ENCODE assay signal across 18 cellular contexts in the genomic region with DNA sequence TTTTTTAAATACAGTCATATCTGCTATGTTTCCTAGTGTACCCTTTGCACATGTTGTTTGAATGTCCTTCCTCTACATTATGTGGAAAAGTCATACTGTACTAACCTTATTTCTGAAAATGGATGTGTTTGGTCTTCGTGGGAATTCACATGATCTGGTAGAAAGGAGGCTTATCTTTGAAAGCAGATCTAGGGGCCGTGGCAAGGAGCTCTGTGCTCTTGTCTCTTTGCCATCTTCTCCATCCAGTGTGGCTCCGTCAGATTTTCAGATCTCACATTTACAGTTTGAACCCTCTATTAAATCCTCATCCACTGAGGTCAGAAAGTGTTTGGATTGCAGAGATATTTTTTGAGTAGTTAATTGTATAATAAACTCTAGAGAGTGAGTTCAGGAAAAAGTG. TPM values are rescaled to one million over a fixed set of nuclear protein-coding genes. Genes with fewer than 3 reads are reported as not detected.
DNase-seq lines count a peak whose midpoint lies in the region; ATAC-seq and TF ChIP-seq lines count a peak whose summit lies in the region.
"Had no signal": no experiment of that assay in that cellular context is flagged by ENCODE, and none has a peak within 500 bp of the region (broad histone marks: within the 10 kb centered on the region; RNA-seq: fewer than 3 reads in every experiment).

No MANE protein-coding gene starts in this region.

- no peak overlapping the region for H2BK120ac ChIP-seq in mesenchymal stem cell (ENCODE audit: low read depth, low read length)

- no peak overlapping the region for H3K18ac ChIP-seq in mesenchymal stem cell (ENCODE audit: low read depth in 1 of 2, low read length in 2 of 2)

- H3K23ac ChIP-seq in mesenchymal stem cell (ENCODE audit: low read length in 2 of 2), result no peak overlapping the region

- no peaks in the 10 kb centered on the region for H3K27me3 Mint-ChIP-seq in activated CD4-positive, alpha-beta T cell treated with anti-CD3 and anti-CD28 coated beads, Interleukin-2, amount 10 ng/mL, durations not matched to agents 24 days and 14 days
- H3K27me3 Mint-ChIP-seq in HFFc6 (ENCODE audit: insufficient read depth), result no peaks in the 10 kb centered on the region; the same call in 1 of the 2 replicates
- no peaks in the 10 kb centered on the region for H3K27me3 Mint-ChIP-seq in activated T-helper 17 cell treated with anti-CD3 and anti-CD28 coated beads, Interleukin-2, amount 50 U/mL, for 72 hours
- H3K27me3 Mint-ChIP-seq: central memory CD8-positive, alpha-beta T cell had no signal

- peak; percentile 57 for DNase-seq in activated CD4-positive, alpha-beta T cell treated with anti-CD3 and anti-CD28 coated beads, Interleukin-2, amount 10 ng/mL, durations not matched to agents 24 days and 14 days
- DNase-seq in activated CD4-positive, alpha-beta T cell treated with anti-CD3 and anti-CD28 coated beads, Interleukin-2, amount 50 U/mL, for 4 hours, result no peak
- DNase-seq in HFFc6 (no peak), mesenchymal stem cell (no peak), Right ventricle myocardium inferior (ENCODE audit: missing footprints) (no peak)
- DNase-seq: activated CD4-positive, CD25-positive, alpha-beta regulatory T cell treated with anti-CD3 and anti-CD28 coated beads, Interleukin-2, amount 50 U/mL, for 72 hours; anterior cingulate cortex; DMS79 treated with DMSO at 0.1 percent for 48 hours; effector memory CD4-positive, alpha-beta T cell; hippocampal formation; NCI-H187; NCI-H446; SHP77 had no signal

- H3K36me3 ChIP-seq in mesenchymal stem cell (ENCODE audit: control insufficient read depth in 1 of 2, insufficient read depth in 2 of 2, low read depth in 1 of 2, low read length in 2 of 2), result no peaks in the 10 kb centered on the region

- peak overlapping the region; percentile 71 for H3K27ac Mint-ChIP-seq in activated CD4-positive, alpha-beta T cell treated with anti-CD3 and anti-CD28 coated beads, Interleukin-2, amount 10 ng/mL, durations not matched to agents 24 days and 14 days
- peak overlapping the region; percentile 9; the same call in 1 of the 2 replicates for H3K27ac Mint-ChIP-seq in HFFc6
- no peak overlapping the region for H3K27ac Mint-ChIP-seq in activated T-helper 17 cell treated with anti-CD3 and anti-CD28 coated beads, Interleukin-2, amount 50 U/mL, for 72 hours

- H2BK15ac ChIP-seq in mesenchymal stem cell (ENCODE audit: low read depth, poor library complexity, severe bottlenecking), result no peak overlapping the region

- no peaks in the 10 kb centered on the region for H3K27me3 ChIP-seq in mesenchymal stem cell (ENCODE audit: control insufficient read depth in 1 of 2, insufficient read depth in 1 of 2, low read length in 2 of 2)
- H3K27me3 ChIP-seq: BLaER1 treated with 17β-estradiol and CSF1 and Interleukin-3, amounts not matched to agents 10 nM and 100 nM had no signal

- no peaks in the 10 kb centered on the region for H3K4me1 ChIP-seq in mesenchymal stem cell (ENCODE audit: control insufficient read depth, insufficient read depth, low read depth, low read length)
- H3K4me1 ChIP-seq: BLaER1 treated with 17β-estradiol and CSF1 and Interleukin-3, amounts not matched to agents 10 nM and 100 nM had no signal

- peak overlapping the region; percentile 9 for H3K9ac ChIP-seq in mesenchymal stem cell (ENCODE audit: low read length)
- H3K9ac ChIP-seq: BLaER1 treated with 17β-estradiol and CSF1 and Interleukin-3, amounts not matched to agents 10 nM and 100 nM had no signal

- H3K9me3 Mint-ChIP-seq in activated CD4-positive, alpha-beta T cell treated with anti-CD3 and anti-CD28 coated beads, Interleukin-2, amount 10 ng/mL, durations not matched to agents 24 days and 14 days, result no peaks in the 10 kb centered on the region
- H3K9me3 Mint-ChIP-seq in HFFc6, result no peaks in the 10 kb centered on the region
- no peaks in the 10 kb centered on the region for H3K9me3 Mint-ChIP-seq in activated T-helper 17 cell treated with anti-CD3 and anti-CD28 coated beads, Interleukin-2, amount 50 U/mL, for 72 hours
- H3K9me3 Mint-ChIP-seq: central memory CD8-positive, alpha-beta T cell had no signal

- no peak overlapping the region for H3K4me3 ChIP-seq in mesenchymal stem cell (ENCODE audit: insufficient read depth in 1 of 2, low read depth in 1 of 2, low read length in 2 of 2)
- H3K4me3 ChIP-seq: BLaER1 treated with 17β-estradiol and CSF1 and Interleukin-3, amounts not matched to agents 10 nM and 100 nM had no signal

- peaks cover 11% of the 10 kb centered on the region for H3K79me1 ChIP-seq in mesenchymal stem cell (replicated peaks; ENCODE audit: low read length, poor library complexity, severe bottlenecking)

- no peak for TF ChIP-seq CTCF in HFFc6 (IDR thresholded peaks at IDR 0.05)

- no peak overlapping the region for H2BK12ac ChIP-seq in mesenchymal stem cell (ENCODE audit: low read length in 2 of 2)

- H3K4me1 Mint-ChIP-seq in activated CD4-positive, alpha-beta T cell treated with anti-CD3 and anti-CD28 coated beads, Interleukin-2, amount 10 ng/mL, durations not matched to agents 24 days and 14 days, result peaks cover 45% of the 10 kb centered on the region
- peaks cover 36% of the 10 kb centered on the region for H3K4me1 Mint-ChIP-seq in HFFc6 (ENCODE audit: low read depth)
- H3K4me1 Mint-ChIP-seq in activated T-helper 17 cell treated with anti-CD3 and anti-CD28 coated beads, Interleukin-2, amount 50 U/mL, for 72 hours, result peaks cover 31% of the 10 kb centered on the region

- no peak overlapping the region for H4K91ac ChIP-seq in mesenchymal stem cell (ENCODE audit: low read length)

- intact Hi-C loops in activated CD4-positive, alpha-beta T cell treated with anti-CD3 and anti-CD28 coated beads, Interleukin-2, amount 10 ng/mL, durations not matched to agents 24 days and 14 days (cut with micrococcal nuclease), result no loop called here
- intact Hi-C loops in Right ventricle myocardium inferior (cut with DNase I), result no loop called here

- no peak overlapping the region for H3K27ac ChIP-seq in mesenchymal stem cell (ENCODE audit: low read length, poor library complexity, severe bottlenecking)
- H3K27ac ChIP-seq: BLaER1 treated with 17β-estradiol and CSF1 and Interleukin-3, amounts not matched to agents 10 nM and 100 nM had no signal

- no peak overlapping the region for H3K4me2 ChIP-seq in mesenchymal stem cell (ENCODE audit: low read length, poor library complexity, severe bottlenecking)
- H3K4me2 ChIP-seq: BLaER1 treated with 17β-estradiol and CSF1 and Interleukin-3, amounts not matched to agents 10 nM and 100 nM had no signal

- no peak overlapping the region for H2AFZ ChIP-seq in mesenchymal stem cell (ENCODE audit: low read depth, low read length)

- WGBS in mesenchymal stem cell, result no CpG with 5 or more reads among the region's 3 CpGs

- peak overlapping the region; percentile 76 for H3K4me3 Mint-ChIP-seq in activated CD4-positive, alpha-beta T cell treated with anti-CD3 and anti-CD28 coated beads, Interleukin-2, amount 10 ng/mL, durations not matched to agents 24 days and 14 days
- H3K4me3 Mint-ChIP-seq in HFFc6, result peak overlapping the region; percentile 58
- peak overlapping the region; percentile 39 for H3K4me3 Mint-ChIP-seq in activated T-helper 17 cell treated with anti-CD3 and anti-CD28 coated beads, Interleukin-2, amount 50 U/mL, for 72 hours
- H3K4me3 Mint-ChIP-seq: central memory CD8-positive, alpha-beta T cell had no signal

- no peak overlapping the region for H4K8ac ChIP-seq in mesenchymal stem cell (ENCODE audit: low read length)

- H3K36me3 Mint-ChIP-seq in activated CD4-positive, alpha-beta T cell treated with anti-CD3 and anti-CD28 coated beads, Interleukin-2, amount 10 ng/mL, durations not matched to agents 24 days and 14 days (ENCODE audit: low read depth), result peaks cover 12% of the 10 kb centered on the region
- H3K36me3 Mint-ChIP-seq in HFFc6 (ENCODE audit: low read depth), result peaks cover 4% of the 10 kb centered on the region; the same call in 1 of the 2 replicates
- H3K36me3 Mint-ChIP-seq in activated T-helper 17 cell treated with anti-CD3 and anti-CD28 coated beads, Interleukin-2, amount 50 U/mL, for 72 hours (ENCODE audit: low read depth), result peaks cover 32% of the 10 kb centered on the region

- no peak overlapping the region for H2BK5ac ChIP-seq in mesenchymal stem cell (ENCODE audit: low read depth, low read length, poor library complexity, severe bottlenecking)

- H3K9me3 ChIP-seq in mesenchymal stem cell (ENCODE audit: control insufficient read depth, low read length), result no peaks in the 10 kb centered on the region
- H3K9me3 ChIP-seq: BLaER1 treated with 17β-estradiol and CSF1 and Interleukin-3, amounts not matched to agents 10 nM and 100 nM had no signal

- ATAC-seq in activated T-helper 17 cell treated with anti-CD3 and anti-CD28 coated beads, Interleukin-2, amount 50 U/mL, for 72 hours (replicated peaks), result no peak
- no peak for ATAC-seq in Right ventricle myocardium inferior
- ATAC-seq in GM19463 (IDR thresholded peaks at IDR 0.05; ENCODE audit: unreplicated experiment), result no peak
- ATAC-seq in GM21717 (IDR thresholded peaks at IDR 0.05; ENCODE audit: unreplicated experiment), result no peak

- no peak overlapping the region for H3K4ac ChIP-seq in mesenchymal stem cell (ENCODE audit: low read depth in 1 of 2, low read length in 2 of 2)

- H3K14ac ChIP-seq in mesenchymal stem cell (ENCODE audit: low read length in 2 of 2), result no peak overlapping the region

- no peak overlapping the region for H2AK5ac ChIP-seq in mesenchymal stem cell (ENCODE audit: low read length, severe bottlenecking)

RNA-seq across cellular contexts. Expression of gene MAP2K4, which starts 32.9 kb away (rescaled TPM):
- total RNA-seq in activated CD4-positive, alpha-beta T cell treated with anti-CD3 and anti-CD28 coated beads, Interleukin-2, amount 10 ng/mL, durations not matched to agents 24 days and 14 days, result 32.7 and 35.2 TPM in 2 replicates
- 10 to 100 TPM; 24.0 to 31.7 (median 26.9) TPM for total RNA-seq in HFFc6 (2021; fragmentation: NEBNext Ultra II Directional; extraction: Animal tissue kit (Norgen Biotek cat#: 25700))
- total RNA-seq in activated T-helper 17 cell treated with anti-CD3 and anti-CD28 coated beads, Interleukin-2, amount 50 U/mL, for 72 hours, result 10 to 100 TPM; 22.1 to 22.7 TPM
- polyA plus RNA-seq in mesenchymal stem cell (2013, experiment 1 of 2), result 20.1 TPM
- polyA plus RNA-seq in mesenchymal stem cell (2013, experiment 2 of 2), result 22.7 TPM
- total RNA-seq in Right ventricle myocardium inferior, result 25.7 TPM

RNA-seq across cellular contexts. Expression of gene ZNF18, which starts 56.3 kb away (rescaled TPM):
- total RNA-seq in activated CD4-positive, alpha-beta T cell treated with anti-CD3 and anti-CD28 coated beads, Interleukin-2, amount 10 ng/mL, durations not matched to agents 24 days and 14 days, result 8.0 and 9.3 TPM in 2 replicates
- total RNA-seq in HFFc6 (2021; fragmentation: NEBNext Ultra II Directional; extraction: Animal tissue kit (Norgen Biotek cat#: 25700)), result 1 to 10 TPM; 4.2 to 6.0 (median 4.6) TPM
- total RNA-seq in activated T-helper 17 cell treated with anti-CD3 and anti-CD28 coated beads, Interleukin-2, amount 50 U/mL, for 72 hours, result 1 to 10 TPM; 5.1 to 5.7 TPM
- polyA plus RNA-seq in mesenchymal stem cell (2013, experiment 1 of 2), result 4.5 TPM
- polyA plus RNA-seq in mesenchymal stem cell (2013, experiment 2 of 2), result 4.8 TPM
- 4.5 TPM for total RNA-seq in Right ventricle myocardium inferior
